ENCODE assay signal across 11 cellular contexts in the genomic region with DNA sequence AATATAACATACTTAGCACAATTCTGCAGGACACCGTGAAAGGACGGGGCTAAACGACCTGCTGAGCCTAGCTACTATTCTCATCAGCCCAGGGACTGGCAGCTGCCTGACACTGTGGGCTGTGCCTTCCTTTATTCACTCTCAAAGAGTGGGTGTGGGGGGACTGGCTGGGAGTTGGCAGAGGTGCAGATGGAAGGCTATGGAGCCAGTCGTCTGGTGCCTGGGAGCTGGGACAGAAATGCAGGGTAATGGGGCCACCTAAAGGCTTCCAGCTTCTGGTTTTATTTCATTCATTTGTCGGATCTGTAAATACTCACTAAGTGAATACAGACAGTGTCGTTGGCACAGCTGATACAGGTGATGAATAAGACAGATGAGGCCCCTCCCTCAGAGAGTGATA. TPM values are rescaled to one million over a fixed set of nuclear protein-coding genes. Genes with fewer than 3 reads are reported as not detected.
DNase-seq lines count a peak whose midpoint lies in the region; ATAC-seq and TF ChIP-seq lines count a peak whose summit lies in the region.
"Had no signal": no experiment of that assay in that cellular context is flagged by ENCODE, and none has a peak within 500 bp of the region (broad histone marks: within the 10 kb centered on the region; RNA-seq: fewer than 3 reads in every experiment).

No MANE protein-coding gene starts in this region.

- peak overlapping the region in 7 of 8 donors; percentile 4 to 89 (median 64) for H3K27ac Mint-ChIP-seq in CD8-positive, alpha-beta memory T cell
- no peak overlapping the region for H3K27ac Mint-ChIP-seq in MCF 10A (ENCODE audit: low read depth, unreplicated experiment)

- peaks cover 30% of the 10 kb centered on the region for H3K36me3 ChIP-seq in CD8-positive, alpha-beta memory T cell (ENCODE audit: insufficient read depth, low read length)

- DNase-seq in CD8-positive, alpha-beta memory T cell: peak in 1 of 5 donors; percentile 8
- DNase-seq in NCI-H1694 treated with DMSO at 0.1 percent for 48 hours (lab: John Stamatoyannopoulos, UW): peak; percentile 72
- peak; percentile 33 for DNase-seq in astrocyte of the hippocampus (ENCODE audit: low read depth, low spot score)
- peak; percentile 19 for DNase-seq in mucosa of gallbladder (ENCODE audit: low spot score)
- DNase-seq in GDM1 (lab: John Stamatoyannopoulos, UW): no peak
- no peak for DNase-seq in A172 (ENCODE audit: low spot score)
- DNase-seq in MCF 10A (ENCODE audit: unreplicated experiment): no peak
- DNase-seq: activated gamma-delta T cell treated with Interleukin-2 at 50 U/mL for 16 hours, upper lobe of left lung had no signal

- H3K27me3 Mint-ChIP-seq in CD8-positive, alpha-beta memory T cell: no peaks in the 10 kb centered on the region
- no peaks in the 10 kb centered on the region for H3K27me3 Mint-ChIP-seq in MCF 10A (ENCODE audit: insufficient read depth, unreplicated experiment)

- no peak for TF ChIP-seq CTCF in MCF 10A (IDR thresholded peaks at IDR 0.05; ENCODE audit: unreplicated experiment)

- no peaks in the 10 kb centered on the region for H3K9me3 Mint-ChIP-seq in CD8-positive, alpha-beta memory T cell
- no peaks in the 10 kb centered on the region for H3K9me3 Mint-ChIP-seq in MCF 10A (ENCODE audit: unreplicated experiment)
- H3K9me3 Mint-ChIP-seq: neural crest cell had no signal

- H3K4me3 ChIP-seq in CD8-positive, alpha-beta memory T cell (ENCODE audit: low read length): no peak overlapping the region
- H3K4me3 ChIP-seq: upper lobe of left lung had no signal

- POLR2A ChIA-PET in CD8-positive, alpha-beta memory T cell (lab: Charles Lee): no interaction called here
- POLR2A ChIA-PET in MCF 10A (lab: Yijun Ruan, JAX): no interaction called here

- H3K36me3 Mint-ChIP-seq in CD8-positive, alpha-beta memory T cell: peaks cover 7 to 83% (median 29%) of the 10 kb centered on the region in 3 donors
- H3K36me3 Mint-ChIP-seq in MCF 10A (ENCODE audit: insufficient read depth, unreplicated experiment): peaks cover 28% of the 10 kb centered on the region

- H3K4me1 Mint-ChIP-seq in CD8-positive, alpha-beta memory T cell: peaks cover 18 to 30% (median 20%) of the 10 kb centered on the region in 3 donors
- no peaks in the 10 kb centered on the region for H3K4me1 Mint-ChIP-seq in MCF 10A (ENCODE audit: insufficient read depth, unreplicated experiment)

- ATAC-seq in GM18517 (IDR thresholded peaks at IDR 0.05; ENCODE audit: unreplicated experiment): no peak

- no peaks in the 10 kb centered on the region for H3K27me3 ChIP-seq in CD8-positive, alpha-beta memory T cell (ENCODE audit: insufficient read depth, low read length, poor library complexity, severe bottlenecking)
- H3K27me3 ChIP-seq: upper lobe of left lung had no signal

- intact Hi-C loops in MCF 10A (cut with micrococcal nuclease): no loop called here

- H3K4me1 ChIP-seq in CD8-positive, alpha-beta memory T cell (ENCODE audit: insufficient read depth, low read length): no peaks in the 10 kb centered on the region

- H3K27ac ChIP-seq in CD8-positive, alpha-beta memory T cell (ENCODE audit: low read depth, low read length): no peak overlapping the region

- CTCF ChIA-PET in CD8-positive, alpha-beta memory T cell (lab: Charles Lee): no interaction called here
- CTCF ChIA-PET in MCF 10A (lab: Yijun Ruan, JAX): interaction anchor here (0.6 kb wide), 2 partner anchors 150 to 808 kb away, joined by 3 read pairs; no protein-coding TSS in a partner anchor

- BruUV-seq in MCF 10A (replicated peaks; lab: Mats Ljungman, UMichigan): no TSS peak

- no peak overlapping the region for H3K4me3 Mint-ChIP-seq in CD8-positive, alpha-beta memory T cell
- H3K4me3 Mint-ChIP-seq in MCF 10A (ENCODE audit: unreplicated experiment): no peak overlapping the region
- H3K4me3 Mint-ChIP-seq: neural crest cell had no signal

- H3K9me3 ChIP-seq in CD8-positive, alpha-beta memory T cell (ENCODE audit: low read length): no peaks in the 10 kb centered on the region
- H3K9me3 ChIP-seq: upper lobe of left lung had no signal

RNA-seq across cellular contexts. Expression of gene NFU1, which starts 56.0 kb away (rescaled TPM):
- 10 to 100 TPM; 40.4 to 43.2 TPM for total RNA-seq in CD8-positive, alpha-beta memory T cell
- 78.3 TPM for polyA plus RNA-seq in CD8-positive, alpha-beta memory T cell
- 37.6 TPM for total RNA-seq in mucosa of gallbladder
- total RNA-seq in A172 (2014; rRNA removed; shearing (Covaris generic)): 92.9 and 185 TPM in 2 replicates
- total RNA-seq in MCF 10A (2022): 29.5 and 32.3 TPM in 2 replicates

Comparison
In these comparisons a context has a peak if more than half of its experiments do, and no peak if none do; other contexts are left out.
1. DNase-seq: peak in NCI-H1694 treated with DMSO at 0.1 percent for 48 hours (single experiment), astrocyte of the hippocampus (single experiment) and mucosa of gallbladder (single experiment); none in GDM1 (single experiment), A172 (single experiment) and MCF 10A (single experiment).